Comparison of ENCODE assay signal across 8 cellular contexts in genomic region chr2:158745067-158745865, GRCh38. TPM values are rescaled to one million over a fixed set of nuclear protein-coding genes. Genes with fewer than 3 reads are reported as not detected.
DNase-seq lines count a peak whose midpoint lies in the region; ATAC-seq, FAIRE-seq and TF ChIP-seq lines count a peak whose summit lies in the region.

No MANE protein-coding gene starts in this region.

- no peak for TF ChIP-seq POLR2A in GM18505 (IDR thresholded peaks at IDR 0.05; ENCODE audit: borderline replicate concordance, extremely low read depth, insufficient read depth, insufficient read length)

- peaks cover 28% of the 10 kb centered on the region for H3K27me3 Mint-ChIP-seq in brain

- peak; percentile 72 to 78 for TF ChIP-seq CTCF in brain (conservative IDR thresholded peaks at IDR 0.05)

- peaks cover 53% of the 10 kb centered on the region for H3K4me1 Mint-ChIP-seq in brain

- ATAC-seq in GM18505 (IDR thresholded peaks at IDR 0.05; ENCODE audit: unreplicated experiment) = peak; percentile 78
- ATAC-seq in GM21423 (IDR thresholded peaks at IDR 0.05; ENCODE audit: unreplicated experiment) = no peak

- H3K27ac Mint-ChIP-seq in brain = peak overlapping the region; percentile 55 to 92 (median 87)

- peak; percentile 20 to 37 for DNase-seq in AML-193 (lab: John Stamatoyannopoulos, UW)
- DNase-seq in HTR-8/SVneo (ENCODE audit: insufficient read length, low spot score) = peak; percentile 67
- DNase-seq in OCI-M1 (lab: John Stamatoyannopoulos, UW) = peak; percentile 52
- peak; percentile 51 for DNase-seq in iPS-NIHi11 (ENCODE audit: low spot score)
- peak; percentile 25 for DNase-seq in stimulated activated CD4-positive, alpha-beta T cell treated with anti-CD3 and anti-CD28 coated beads, Interleukin-12 subunit alpha, Interleukin-12 subunit beta, amount 100 ng/mL, for 4 hours

- peak overlapping the region; percentile 40 to 79 (median 75) for H3K4me3 Mint-ChIP-seq in brain

- H3K36me3 Mint-ChIP-seq in brain = no peaks in the 10 kb centered on the region

- H3K9me3 Mint-ChIP-seq in brain = no peaks in the 10 kb centered on the region

- FAIRE-seq in HTR-8/SVneo (lab: Jason Lieb, UNC) = no peak

RNA-seq across cellular contexts. Expression of gene DAPL1, which starts 49.9 kb away (rescaled TPM):
- not detected for polyA plus RNA-seq in brain (ENCODE audit: insufficient read depth, low read depth, low replicate concordance)
